Comparison of ENCODE assay signal across 10 cellular contexts in genomic region chr3:105865867-105866350, GRCh38. TPM values are rescaled to one million over a fixed set of nuclear protein-coding genes. Genes with fewer than 3 reads are reported as not detected.
DNase-seq lines count a peak whose midpoint lies in the region; ATAC-seq, FAIRE-seq and TF ChIP-seq lines count a peak whose summit lies in the region.
"Had no signal": no experiment of that assay in that cellular context is flagged by ENCODE, and none has a peak within 500 bp of the region (broad histone marks: within the 10 kb centered on the region; RNA-seq: fewer than 3 reads in every experiment).

No MANE protein-coding gene starts in this region.

- peaks cover 31% of the 10 kb centered on the region for H3K4me1 Mint-ChIP-seq in GM23338
- H3K4me1 Mint-ChIP-seq in MCF 10A (ENCODE audit: insufficient read depth, unreplicated experiment) = peaks cover 35% of the 10 kb centered on the region

- no peak overlapping the region for H4K8ac ChIP-seq in trophoblast cell (ENCODE audit: low read depth, low read length)

- BruUV-seq in MCF 10A (replicated peaks; lab: Mats Ljungman, UMichigan) = no TSS peak

- 100% methylated on average over 1 of the region's 1 CpG for WGBS in A549 (ENCODE audit: missing lambda C conversion rate)
- WGBS in trophoblast cell (ENCODE audit: extremely low coverage, insufficient coverage, insufficient read length) = no CpG with 5 or more reads among the region's 1 CpG

- H3K27ac ChIP-seq in A549 = no peak overlapping the region
- no peak overlapping the region for H3K27ac ChIP-seq in GM23338 (ENCODE audit: low read depth)
- H3K27ac ChIP-seq in muscle layer of duodenum (ENCODE audit: low read length) = peak overlapping the region; percentile 92
- no peak overlapping the region for H3K27ac ChIP-seq in trophoblast cell (ENCODE audit: low read depth, low read length)

- intact Hi-C loops in MCF 10A (cut with micrococcal nuclease) = loop anchor here (5.0 to 10.0 kb wide), 7 partner anchors 74 to 1199 kb away; no protein-coding TSS in a partner anchor

- H3K4me3 ChIP-seq in A549 (no peak overlapping the region), GM23338 (no peak overlapping the region), muscle layer of duodenum (ENCODE audit: low read depth in 1 of 2, low read length in 2 of 2) (peak overlapping the region; percentile 88 to 96), trophoblast cell (ENCODE audit: low read depth, low read length) (no peak overlapping the region)

- no peak overlapping the region for H4K91ac ChIP-seq in trophoblast cell (ENCODE audit: low read depth, low read length)

- CTCF ChIA-PET in A549 (lab: Yijun Ruan, JAX) = no interaction called here
- CTCF ChIA-PET in MCF 10A (lab: Yijun Ruan, JAX) = no interaction called here

- H3K4me1 ChIP-seq in A549 (peaks cover 35% of the 10 kb centered on the region; the same call in 2 of the 3 replicates), GM23338 (ENCODE audit: insufficient read depth) (peaks cover 20% of the 10 kb centered on the region), muscle layer of duodenum (ENCODE audit: control insufficient read depth in 1 of 2, insufficient read depth in 2 of 2, low read length in 2 of 2) (peaks cover 20 to 32% of the 10 kb centered on the region in 2 donors), trophoblast cell (ENCODE audit: control insufficient read depth in 1 of 2, insufficient read depth in 2 of 2, low read length in 2 of 2) (peaks cover 0 to 2% of the 10 kb centered on the region in 2 experiments)

- no peak overlapping the region for H3K9ac ChIP-seq in trophoblast cell (ENCODE audit: low read length)

- H3K9me3 Mint-ChIP-seq in GM23338 = no peaks in the 10 kb centered on the region
- no peaks in the 10 kb centered on the region for H3K9me3 Mint-ChIP-seq in MCF 10A (ENCODE audit: unreplicated experiment)

- ATAC-seq in A549 = no peak
- no peak for ATAC-seq in GM23338
- ATAC-seq in HG02759 (IDR thresholded peaks at IDR 0.05; ENCODE audit: unreplicated experiment) = no peak

- H3K27me3 ChIP-seq in GM23338 (ENCODE audit: insufficient read depth) = no peaks in the 10 kb centered on the region
- no peaks in the 10 kb centered on the region for H3K27me3 ChIP-seq in muscle layer of duodenum (ENCODE audit: low read depth, low read length)
- no peaks in the 10 kb centered on the region for H3K27me3 ChIP-seq in trophoblast cell (ENCODE audit: insufficient read depth, low read length)

- no peaks in the 10 kb centered on the region for H3F3A ChIP-seq in GM23338 (replicated peaks; ENCODE audit: low read depth)

- H2AFZ ChIP-seq in GM23338 (no peak overlapping the region), trophoblast cell (ENCODE audit: insufficient read depth, low read length, poor library complexity) (no peak overlapping the region)

- POLR2A ChIA-PET in A549 (lab: Yijun Ruan, JAX) (no interaction called here), MCF 10A (lab: Yijun Ruan, JAX) (interaction anchor here (1.2 kb wide), 1 partner anchor 21 kb away, joined by 3 read pairs; no protein-coding TSS in a partner anchor)

- H4K12ac ChIP-seq in trophoblast cell (ENCODE audit: low read depth, low read length) = no peak overlapping the region

- no peak overlapping the region for H3K27ac Mint-ChIP-seq in GM23338
- no peak overlapping the region for H3K27ac Mint-ChIP-seq in MCF 10A (ENCODE audit: low read depth, unreplicated experiment)

- peaks cover 9% of the 10 kb centered on the region; the same call in 1 of the 3 replicates for H3K36me3 Mint-ChIP-seq in GM23338 (ENCODE audit: low read depth)
- no peaks in the 10 kb centered on the region for H3K36me3 Mint-ChIP-seq in MCF 10A (ENCODE audit: insufficient read depth, unreplicated experiment)

- H3K9me3 ChIP-seq in A549 (no peaks in the 10 kb centered on the region), muscle layer of duodenum (ENCODE audit: control insufficient read depth in 1 of 2, low read length in 2 of 2) (no peaks in the 10 kb centered on the region), trophoblast cell (ENCODE audit: insufficient read depth, low read depth, low read length) (no peaks in the 10 kb centered on the region)

- TF ChIP-seq CTCF in A549 (IDR thresholded peaks at IDR 0.05) (no peak), GM23338 (conservative IDR thresholded peaks at IDR 0.05; ENCODE audit: low read depth in 2 of 2) (no peak), MCF 10A (IDR thresholded peaks at IDR 0.05; ENCODE audit: unreplicated experiment) (no peak)

- H3K4me3 Mint-ChIP-seq in GM23338 (no peak overlapping the region), MCF 10A (ENCODE audit: unreplicated experiment) (peak overlapping the region; percentile 92)

- H3K36me3 ChIP-seq in GM23338 (ENCODE audit: insufficient read depth) = no peaks in the 10 kb centered on the region
- H3K36me3 ChIP-seq in muscle layer of duodenum (ENCODE audit: control insufficient read depth in 1 of 2, insufficient read depth in 2 of 2, low read length in 2 of 2) = peaks cover 16 to 30% of the 10 kb centered on the region in 2 donors
- peaks cover 0 to 2% of the 10 kb centered on the region in 2 experiments for H3K36me3 ChIP-seq in trophoblast cell (ENCODE audit: control insufficient read depth in 1 of 2, insufficient read depth in 2 of 2, low read length in 2 of 2)

- no peak overlapping the region for H3K18ac ChIP-seq in trophoblast cell (ENCODE audit: low read length)

- no peak overlapping the region for H2BK5ac ChIP-seq in trophoblast cell (ENCODE audit: low read depth, low read length, poor library complexity)

- no peak overlapping the region for H2BK12ac ChIP-seq in trophoblast cell (ENCODE audit: low read length)

- no peak for FAIRE-seq in A549 (lab: Jason Lieb, UNC)

- H3K79me2 ChIP-seq in GM23338 (replicated peaks; ENCODE audit: insufficient read depth) = peaks cover 73% of the 10 kb centered on the region
- H3K79me2 ChIP-seq in trophoblast cell (ENCODE audit: control insufficient read depth, insufficient read depth, low read length, poor library complexity) = peaks cover 10% of the 10 kb centered on the region

- DNase-seq in A549 (ENCODE audit: low read depth in 1 of 2, low spot score in 1 of 2) = no peak
- DNase-seq in GM23338 (ENCODE audit: low spot score) = no peak
- no peak for DNase-seq in MCF 10A (ENCODE audit: unreplicated experiment)
- DNase-seq in trophoblast cell = no peak
- DNase-seq in putamen (ENCODE audit: low spot score) = no peak
- DNase-seq in NCI-H2196 (lab: John Stamatoyannopoulos, UW; ENCODE audit: unreplicated experiment) = no peak
- DNase-seq: DMS79 treated with DMSO at 0.1 percent for 48 hours, NCI-H2171 had no signal

- no peak overlapping the region for H3K4ac ChIP-seq in trophoblast cell (ENCODE audit: low read depth, low read length)

- H3K9me2 ChIP-seq in GM23338 (ENCODE audit: insufficient read depth) = no peaks in the 10 kb centered on the region

- no peak overlapping the region for H2AK5ac ChIP-seq in trophoblast cell (ENCODE audit: low read length)

- H3K14ac ChIP-seq in trophoblast cell (ENCODE audit: low read length) = no peak overlapping the region

- no peak for TF ChIP-seq RAD21 in A549 (conservative IDR thresholded peaks at IDR 0.05 in 1 of 2, IDR thresholded peaks at IDR 0.05 in 1 of 2)

- H3K23ac ChIP-seq in trophoblast cell (ENCODE audit: low read length) = no peak overlapping the region

- no peak for TF ChIP-seq EP300 in A549 (IDR thresholded peaks at IDR 0.05)

- peaks cover 14% of the 10 kb centered on the region for H3K79me1 ChIP-seq in trophoblast cell (ENCODE audit: low read length)

- H3K27me3 Mint-ChIP-seq in GM23338 (ENCODE audit: insufficient read depth, low read depth, poor library complexity) = peaks cover 2% of the 10 kb centered on the region
- no peaks in the 10 kb centered on the region for H3K27me3 Mint-ChIP-seq in MCF 10A (ENCODE audit: insufficient read depth, unreplicated experiment)

- H3K4me2 ChIP-seq in A549 = peak overlapping the region; percentile 71; the same call in 2 of the 3 replicates
- peak overlapping the region; percentile 72 for H3K4me2 ChIP-seq in GM23338
- H3K4me2 ChIP-seq in trophoblast cell (ENCODE audit: low read length) = no peak overlapping the region

- H2BK120ac ChIP-seq in trophoblast cell (ENCODE audit: insufficient read depth, low read length, poor library complexity) = no peak overlapping the region

- no peaks in the 10 kb centered on the region for H4K20me1 ChIP-seq in GM23338 (replicated peaks; ENCODE audit: insufficient read depth)

- no peak for TF ChIP-seq POLR2A in A549 (IDR thresholded peaks at IDR 0.05; ENCODE audit: low read length)

TF ChIP-seq in A549, 52 proteins besides CTCF, POLR2A, EP300 and RAD21 (continues in another document):
- no peak for TF ChIP-seq BHLHE40 (IDR thresholded peaks at IDR 0.05; ENCODE audit: low read depth, low read length)

TF ChIP-seq in GM23338, 12 proteins besides CTCF, POLR2A, EP300 and RAD21 (continues in another document):
- TF ChIP-seq CREB1 (CRISPR knock-in tag; IDR thresholded peaks at IDR 0.05; ENCODE audit: low read depth) = no peak
- TF ChIP-seq ZNF331 (CRISPR knock-in tag; IDR thresholded peaks at IDR 0.05; ENCODE audit: low read depth) = no peak
- TF ChIP-seq JUNB (IDR thresholded peaks at IDR 0.05; ENCODE audit: unreplicated experiment) = no peak
- TF ChIP-seq ZNF114 (CRISPR knock-in tag; IDR thresholded peaks at IDR 0.05) = no peak

RNA-seq across cellular contexts. Expression of gene CBLB, which starts 2.9 kb away (rescaled TPM):
- polyA plus RNA-seq in A549 (2011; rRNA removed) (16.2 and 17.1 TPM in 2 replicates), A549 (2017; fragmentation: RNase III; extraction: RNeasy Plus Mini Kit Qiagen cat#74134 plus additional on column Dnase treatment) (4.8 to 7.4 TPM (median 6.8 TPM) in 3 replicates), GM23338 (2016; fragmentation: Nextera tagmentation; extraction: Ambion mirVana) (20.5 TPM in 2 replicates)
- 2.5 and 2.7 TPM in 2 replicates for polyA plus RNA-seq in A549 (2012; cell fraction: cytosol; rRNA removed)
- 3.6 and 5.1 TPM in 2 replicates for polyA plus RNA-seq in A549 (2012; cell fraction: nucleus; rRNA removed)
- polyA minus RNA-seq in A549 (2011; rRNA and poly(A)+ RNA removed) = 16.5 and 17.9 TPM in 2 replicates
- 41.9 and 47.7 TPM in 2 replicates for total RNA-seq in GM23338 (2014; rRNA removed; shearing (Covaris generic))
- 19.7 and 43.4 TPM in 2 replicates for total RNA-seq in MCF 10A (2022)
- 244 and 249 TPM in 2 replicates for polyA plus RNA-seq in trophoblast cell (2013)

Comparison
In these comparisons a context has a peak if more than half of its experiments do, and no peak if none do; other contexts are left out.
1. H3K4me3 ChIP-seq: peak in muscle layer of duodenum (2 of 2); none in A549 (single experiment), GM23338 (single experiment) and trophoblast cell (single experiment).